ENCODE assay signal across 8 cellular contexts in the genomic region with DNA sequence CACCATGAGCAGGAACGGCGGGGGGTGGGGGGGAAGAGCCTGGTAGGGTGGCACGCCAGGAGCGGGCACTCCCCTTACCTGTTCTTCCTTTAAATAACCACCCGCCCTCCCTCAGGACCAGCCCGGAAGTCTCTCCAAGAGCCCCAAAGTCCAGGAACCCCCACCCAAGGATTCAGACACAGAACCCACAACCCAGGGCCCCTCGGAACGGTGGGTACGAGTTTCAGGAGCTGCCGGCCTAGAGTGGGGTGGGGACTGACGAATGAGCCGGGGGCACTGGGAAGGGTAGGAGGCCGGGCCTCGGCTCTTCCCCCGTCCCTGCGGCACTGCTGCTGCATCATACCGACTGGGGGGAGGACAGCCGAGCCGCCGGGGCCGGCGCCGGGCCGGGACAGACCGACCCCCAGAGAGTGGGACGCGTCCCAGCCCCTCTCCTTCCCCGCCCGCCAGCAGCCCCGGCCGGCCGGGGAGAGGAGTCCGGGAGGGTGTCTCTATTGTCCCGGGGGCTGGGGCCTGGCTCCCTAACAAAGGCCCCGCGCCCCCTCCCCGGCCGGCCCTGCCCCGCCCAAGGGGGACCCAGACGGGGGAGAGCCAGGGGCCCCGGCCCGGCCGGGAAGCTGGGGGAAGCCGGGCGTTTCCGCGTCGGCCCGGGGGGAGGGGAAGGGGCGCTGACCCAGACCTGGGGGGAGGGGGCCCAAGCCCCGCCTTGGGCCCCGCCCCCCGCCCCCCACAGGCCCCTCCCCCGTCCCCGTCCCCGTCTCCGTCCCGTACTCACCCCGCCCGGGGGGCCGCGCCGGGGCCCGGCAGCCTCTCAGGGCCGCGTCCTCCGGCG. TPM values are rescaled to one million over a fixed set of nuclear protein-coding genes. Genes with fewer than 3 reads are reported as not detected.
DNase-seq lines count a peak whose midpoint lies in the region; ATAC-seq and TF ChIP-seq lines count a peak whose summit lies in the region.

No MANE protein-coding gene starts in this region.

- H3K27me3 ChIP-seq in ACC112 (ENCODE audit: insufficient read depth, low read length) (no peaks in the 10 kb centered on the region), PC-9 (ENCODE audit: insufficient read depth, low read depth) (no peaks in the 10 kb centered on the region), uterus (no peaks in the 10 kb centered on the region)

- H3K27me3 Mint-ChIP-seq in natural killer cell treated with Interleukin-12 subunit alpha and Interleukin-12 subunit beta and Interleukin-15 and Interleukin-18, amount 100 ng/mL, for 72 hours = no peaks in the 10 kb centered on the region

- peak overlapping the region; percentile 79 to 80 for H3K27ac Mint-ChIP-seq in natural killer cell treated with Interleukin-12 subunit alpha and Interleukin-12 subunit beta and Interleukin-15 and Interleukin-18, amount 100 ng/mL, for 72 hours

- H3K27ac ChIP-seq in ACC112 (ENCODE audit: low read depth, low read length) (peak overlapping the region; percentile 86), PC-9 (peak overlapping the region; percentile 64), uterus (peak overlapping the region; percentile 98 to 99)

- H3K4me3 ChIP-seq in ACC112 (ENCODE audit: low read depth, low read length) = peak overlapping the region; percentile 97
- H3K4me3 ChIP-seq in PC-9 = peak overlapping the region; percentile 92
- H3K4me3 ChIP-seq in fibroblast of the aortic adventitia (ENCODE audit: low read depth, low read length) = peak overlapping the region; percentile 76
- H3K4me3 ChIP-seq in uterus = peak overlapping the region; percentile 58 to 70

- DNase-seq in PC-9 = peak in 1 of 2 experiments; percentile 52
- peak; percentile 44 for DNase-seq in activated T-helper 9 cell treated with anti-CD3 and anti-CD28 coated beads, Interleukin-2, amount 50 U/mL, for 16 hours (ENCODE audit: low read depth)
- DNase-seq in fibroblast of the aortic adventitia (ENCODE audit: low read depth) = no peak
- peak; percentile 72 for DNase-seq in natural killer cell treated with Interleukin-12 subunit alpha and Interleukin-12 subunit beta and Interleukin-15 and Interleukin-18, amount 100 ng/mL, for 72 hours (ENCODE audit: low spot score)
- DNase-seq in uterus = peak; percentile 54 to 61

- H3K9me3 Mint-ChIP-seq in natural killer cell treated with Interleukin-12 subunit alpha and Interleukin-12 subunit beta and Interleukin-15 and Interleukin-18, amount 100 ng/mL, for 72 hours = no peaks in the 10 kb centered on the region

- H4K20me1 ChIP-seq in PC-9 (ENCODE audit: insufficient read depth) = peaks cover 3% of the 10 kb centered on the region

- H3K4me1 ChIP-seq in ACC112 (ENCODE audit: control insufficient read depth, insufficient read depth, low read length, unreplicated experiment) (peaks cover 41% of the 10 kb centered on the region), PC-9 (replicated peaks; ENCODE audit: insufficient read depth) (peaks cover 27% of the 10 kb centered on the region), uterus (peaks cover 0 to 14% of the 10 kb centered on the region in 2 donors)

- CTCF ChIA-PET in PC-9 (lab: Charles Lee) = interaction anchor here (1.2 kb wide), 1 partner anchor 12 kb away, joined by 3 read pairs; a partner anchor contains a TSS

- POLR2A ChIA-PET in PC-9 (lab: Charles Lee; ENCODE audit: unreplicated experiment) = interaction anchor here (0.6 to 1.0 kb wide), 3 partner anchors 10 to 128 kb away, joined by 4 to 6 read pairs (median 4); a partner anchor contains a TSS

- H3K4me1 Mint-ChIP-seq in natural killer cell treated with Interleukin-12 subunit alpha and Interleukin-12 subunit beta and Interleukin-15 and Interleukin-18, amount 100 ng/mL, for 72 hours (ENCODE audit: low read depth in 2 of 2) = peaks cover 35 to 42% of the 10 kb centered on the region in 2 donors

- TF ChIP-seq CTCF in PC-9 (conservative IDR thresholded peaks at IDR 0.05) = no peak; the same call in 1 of the 2 replicates
- TF ChIP-seq CTCF in fibroblast of the aortic adventitia (IDR thresholded peaks at IDR 0.05; ENCODE audit: insufficient read depth, low read length) = no peak
- TF ChIP-seq CTCF in uterus (IDR thresholded peaks at IDR 0.05) = no peak

- intact Hi-C loops in PC-9 (cut with micrococcal nuclease; ENCODE audit: unreplicated experiment) (loop anchor here (1.0 kb wide), 2 partner anchors 12 to 126 kb away; no protein-coding TSS in a partner anchor), uterus (cut with DNase I; ENCODE audit: low total_unique reads) (no loop called here)

- H2AFZ ChIP-seq in ACC112 (ENCODE audit: low read length, unreplicated experiment) (peak overlapping the region; percentile 78), PC-9 (0 out of 2 replicates have a peak overlapping the region, but pooled peaks have one; percentile 71)

- H3K79me2 ChIP-seq in ACC112 (ENCODE audit: control insufficient read depth, insufficient read depth, low read length, unreplicated experiment) (peaks cover 24% of the 10 kb centered on the region), PC-9 (ENCODE audit: low read depth) (peaks cover 45% of the 10 kb centered on the region)

- H3K36me3 ChIP-seq in ACC112 (ENCODE audit: insufficient read depth, low read length) (no peaks in the 10 kb centered on the region), PC-9 (ENCODE audit: low read depth) (peaks cover 7% of the 10 kb centered on the region), uterus (no peaks in the 10 kb centered on the region)

- TF ChIP-seq POLR2A in uterus (IDR thresholded peaks at IDR 0.05) = peak in 1 of 2 donors; percentile 24

- TSS peak; percentile 31 for BruUV-seq in PC-9 (replicated peaks; lab: Mats Ljungman, UMichigan)

- H3K4me3 Mint-ChIP-seq in natural killer cell treated with Interleukin-12 subunit alpha and Interleukin-12 subunit beta and Interleukin-15 and Interleukin-18, amount 100 ng/mL, for 72 hours = peak overlapping the region; percentile 76

- H3K36me3 Mint-ChIP-seq in natural killer cell treated with Interleukin-12 subunit alpha and Interleukin-12 subunit beta and Interleukin-15 and Interleukin-18, amount 100 ng/mL, for 72 hours = no peaks in the 10 kb centered on the region

- peak overlapping the region; percentile 81 for H3K4me2 ChIP-seq in PC-9

- peaks cover 38% of the 10 kb centered on the region for H3F3A ChIP-seq in PC-9 (ENCODE audit: insufficient read depth, low read depth)

- no peaks in the 10 kb centered on the region for H3K9me2 ChIP-seq in PC-9 (ENCODE audit: insufficient read depth)

- ATAC-seq in GM18867 (IDR thresholded peaks at IDR 0.05; ENCODE audit: unreplicated experiment) = peak; percentile 16
- peak; percentile 9 for ATAC-seq in HG03064 (IDR thresholded peaks at IDR 0.05; ENCODE audit: low read depth, unreplicated experiment)
- peak; percentile 44 to 58 for ATAC-seq in natural killer cell treated with Interleukin-12 subunit alpha and Interleukin-12 subunit beta and Interleukin-15 and Interleukin-18, amount 100 ng/mL, for 72 hours

- no peaks in the 10 kb centered on the region for H3K9me3 ChIP-seq in PC-9 (ENCODE audit: insufficient read depth, low read depth)
- no peaks in the 10 kb centered on the region for H3K9me3 ChIP-seq in uterus

RNA-seq across cellular contexts. Expression of a gene that starts 0.7 kb away (rescaled TPM):
- total RNA-seq in PC-9 (2021) = 59.3 and 87.4 TPM in 2 replicates
- total RNA-seq in fibroblast of the aortic adventitia (ENCODE audit: low replicate concordance) = 36.6 and 108 TPM in 2 replicates
- total RNA-seq in natural killer cell treated with Interleukin-12 subunit alpha and Interleukin-12 subunit beta and Interleukin-15 and Interleukin-18, amount 100 ng/mL, for 72 hours = 100 to 1,000 TPM; 117 to 139 TPM
- total RNA-seq in uterus = 10 to 100 TPM in 3 of 4 donors, 1 to 10 TPM in 1; 4.6 to 98.4 (median 36.2) TPM

RNA-seq across cellular contexts. Expression of a gene that starts 12.2 kb away (rescaled TPM):
- total RNA-seq in PC-9 (2021) = 39.2 and 45.5 TPM in 2 replicates
- total RNA-seq in fibroblast of the aortic adventitia (ENCODE audit: low replicate concordance) = 23.0 and 29.4 TPM in 2 replicates
- 10 to 100 TPM; 28.1 to 28.8 TPM for total RNA-seq in natural killer cell treated with Interleukin-12 subunit alpha and Interleukin-12 subunit beta and Interleukin-15 and Interleukin-18, amount 100 ng/mL, for 72 hours
- total RNA-seq in uterus = 10 to 100 TPM in 3 of 4 donors, 1 to 10 TPM in 1; 7.4 to 41.8 (median 32.6) TPM

RNA-seq across cellular contexts. Expression of a gene that starts 20.5 kb away (rescaled TPM):
- total RNA-seq in PC-9 (2021) (59.6 and 61.7 TPM in 2 replicates), fibroblast of the aortic adventitia (ENCODE audit: low replicate concordance) (64.2 and 195 TPM in 2 replicates), uterus (100 to 1,000 TPM in 1 of 4 donors, 10 to 100 TPM in 3; 17.4 to 124 (median 72.9) TPM)
- total RNA-seq in natural killer cell treated with Interleukin-12 subunit alpha and Interleukin-12 subunit beta and Interleukin-15 and Interleukin-18, amount 100 ng/mL, for 72 hours = 100 to 1,000 TPM; 109 to 201 TPM

RNA-seq across cellular contexts. Expression of a gene that starts 28.4 kb away (rescaled TPM):
- not detected in 2 replicates for total RNA-seq in PC-9 (2021)
- total RNA-seq in fibroblast of the aortic adventitia (ENCODE audit: low replicate concordance) = 0.27 TPM in 1 of 2 replicates, not detected in the other
- under 1 TPM in 1 of 2 donors, not detected in 1; 0.33 TPM for total RNA-seq in natural killer cell treated with Interleukin-12 subunit alpha and Interleukin-12 subunit beta and Interleukin-15 and Interleukin-18, amount 100 ng/mL, for 72 hours
- total RNA-seq in uterus = 1 to 10 TPM in 2 of 4 donors, under 1 TPM in 1, not detected in 1; 0.14 to 2.3 (median 1.3) TPM

RNA-seq across cellular contexts. Expression of a gene that starts 57.2 kb away (rescaled TPM):
- 14.5 and 15.7 TPM in 2 replicates for total RNA-seq in PC-9 (2021)
- total RNA-seq in fibroblast of the aortic adventitia (ENCODE audit: low replicate concordance) = 0.25 and 6.1 TPM in 2 replicates
- total RNA-seq in natural killer cell treated with Interleukin-12 subunit alpha and Interleukin-12 subunit beta and Interleukin-15 and Interleukin-18, amount 100 ng/mL, for 72 hours = 10 to 100 TPM in 1 of 2 donors, 1 to 10 TPM in 1; 8.6 to 20.9 TPM
- total RNA-seq in uterus = 1 to 10 TPM in 2 of 4 donors, not detected in 2; 1.6 to 2.4 TPM
